ENCODE assay signal across 24 cellular contexts in genomic region chr3:169256791-169257522, GRCh38.
"Had no signal": no experiment of that assay in that cellular context is flagged by ENCODE, and none has a peak within 500 bp of the region (broad histone marks: within the 10 kb centered on the region; RNA-seq: fewer than 3 reads in every experiment).

No MANE protein-coding gene starts in this region.

- H3K9me3 ChIP-seq: body of pancreas, pancreas, psoas muscle, upper lobe of left lung had no signal

- H3K27me3 ChIP-seq: body of pancreas, hepatocyte, pancreas, upper lobe of left lung had no signal

- H3K4me3 ChIP-seq: body of pancreas, hepatocyte, pancreas, psoas muscle, upper lobe of left lung had no signal

- ATAC-seq: activated CD4-positive, alpha-beta T cell treated with anti-CD3 and anti-CD28 coated beads for 36 hours; activated T-cell treated with anti-CD3 and anti-CD28 coated beads, Interleukin-2, amount 50 U/mL, for 72 hours; body of pancreas; pancreas; psoas muscle; right cardiac atrium; stimulated activated naive CD8-positive, alpha-beta T cell treated with anti-CD3 and anti-CD28 coated beads, Interleukin-15, Interleukin-2, amounts not matched to agents 100 U/mL and 50 U/mL, for 24 hours had no signal

- H3K4me1 ChIP-seq: body of pancreas, psoas muscle had no signal

- H3K36me3 ChIP-seq: pancreas, upper lobe of left lung had no signal

- H3K27ac ChIP-seq: body of pancreas, hepatocyte, pancreas, psoas muscle, upper lobe of left lung had no signal

- DNase-seq: activated B cell treated with CpG ODN at 0.5 μM for 24 hours; activated CD4-positive, alpha-beta T cell treated with anti-CD3 and anti-CD28 coated beads for 36 hours; activated CD4-positive, alpha-beta T cell treated with anti-CD3 and anti-CD28 coated beads, Interleukin-2, amount 50 U/mL, for 48 hours; activated effector memory CD4-positive, alpha-beta T cell treated with Interleukin-2 at 50 U/mL for 16 hours; activated naive CD4-positive, alpha-beta T cell treated with anti-CD3 and anti-CD28 coated beads, Interleukin-2, amount 10 ng/mL, durations not matched to agents 7 days and 5 days; activated T-cell treated with anti-CD3 and anti-CD28 coated beads, Interleukin-2, amount 50 U/mL, for 72 hours; amygdala; caudate nucleus; effector CD4-positive, alpha-beta T cell; glutamatergic neuron; immature natural killer cell; kidney glomerular epithelial cell; mesenchymal stem cell; nephron progenitor cell; psoas muscle; stimulated activated CD4-positive, alpha-beta T cell treated with anti-CD3 and anti-CD28 coated beads, Interleukin-12 subunit alpha, Interleukin-12 subunit beta, amount 100 ng/mL, for 4 hours; stimulated activated CD4-positive, alpha-beta T cell treated with anti-CD3 and anti-CD28 coated beads, Interleukin-4, amount 100 ng/mL, for 4 hours; stimulated activated naive CD8-positive, alpha-beta T cell treated with anti-CD3 and anti-CD28 coated beads, Interleukin-15, Interleukin-2, amounts not matched to agents 100 U/mL and 50 U/mL, for 24 hours; T1000; upper lobe of left lung had no signal
